9 cellular contexts compared by ENCODE assay signal in genomic region chr6:5302220-5302946, GRCh38. TPM values are rescaled to one million over a fixed set of nuclear protein-coding genes. Genes with fewer than 3 reads are reported as not detected.
DNase-seq lines count a peak whose midpoint lies in the region; ATAC-seq and TF ChIP-seq lines count a peak whose summit lies in the region.
"Had no signal": no experiment of that assay in that cellular context is flagged by ENCODE, and none has a peak within 500 bp of the region (broad histone marks: within the 10 kb centered on the region; RNA-seq: fewer than 3 reads in every experiment).

No MANE protein-coding gene starts in this region.

- H3K27me3 ChIP-seq in DOHH2 (ENCODE audit: control insufficient read depth, low read length) (peaks cover 10% of the 10 kb centered on the region), esophagus squamous epithelium (no peaks in the 10 kb centered on the region)

- peak; percentile 29 for DNase-seq in GM19240 (ENCODE audit: insufficient read length, low spot score)
- DNase-seq in activated naive CD4-positive, alpha-beta T cell treated with anti-CD3 and anti-CD28 coated beads, Interleukin-2, amount 10 ng/mL, durations not matched to agents 7 days and 5 days: peak; percentile 22
- peak; percentile 39 to 64 for DNase-seq in stimulated activated CD8-positive, alpha-beta memory T cell treated with anti-CD3 and anti-CD28 coated beads, Interleukin-7, amount 100 ng/mL, for 48 hours (ENCODE audit: extremely low read depth in 1 of 2, low read depth in 1 of 2)
- no peak for DNase-seq in NCI-H1694 (lab: John Stamatoyannopoulos, UW)
- DNase-seq in esophagus squamous epithelium (lab: John Stamatoyannopoulos, UW): no peak
- no peak for DNase-seq in NCI-H128 (lab: John Stamatoyannopoulos, UW; ENCODE audit: unreplicated experiment)

- peak overlapping the region; percentile 32 for H3K4me2 ChIP-seq in DOHH2 (ENCODE audit: low read length)

- peak; percentile 89 for ATAC-seq in HG03159 (IDR thresholded peaks at IDR 0.05; ENCODE audit: unreplicated experiment)

- CTCF ChIA-PET in activated naive CD4-positive, alpha-beta T cell treated with anti-CD3 and anti-CD28 coated beads, Interleukin-2, amount 10 ng/mL, durations not matched to agents 7 days and 5 days (lab: Charles Lee): interaction anchor here (0.7 to 6.3 kb wide), 21 partner anchors 8 to 159 kb away, joined by 3 to 67 read pairs (median 7); partner anchors contain the start of genes FARS2 and LYRM4

- H3K9me3 Mint-ChIP-seq in activated naive CD4-positive, alpha-beta T cell treated with anti-CD3 and anti-CD28 coated beads, Interleukin-2, amount 10 ng/mL, durations not matched to agents 7 days and 5 days: no peaks in the 10 kb centered on the region

- H3K36me3 Mint-ChIP-seq in activated naive CD4-positive, alpha-beta T cell treated with anti-CD3 and anti-CD28 coated beads, Interleukin-2, amount 10 ng/mL, durations not matched to agents 7 days and 5 days: no peaks in the 10 kb centered on the region

- H3F3A ChIP-seq in DOHH2 (ENCODE audit: control insufficient read depth, insufficient read depth): no peaks in the 10 kb centered on the region

- no peaks in the 10 kb centered on the region for H3K9me2 ChIP-seq in DOHH2 (replicated peaks; ENCODE audit: control insufficient read depth, low read length)

- no peaks in the 10 kb centered on the region for H3K27me3 Mint-ChIP-seq in activated naive CD4-positive, alpha-beta T cell treated with anti-CD3 and anti-CD28 coated beads, Interleukin-2, amount 10 ng/mL, durations not matched to agents 7 days and 5 days

- H4K20me1 ChIP-seq in DOHH2 (ENCODE audit: control insufficient read depth, insufficient read depth, low read depth, low read length): peaks cover 4% of the 10 kb centered on the region; the same call in 1 of the 2 replicates

- intact Hi-C loops in esophagus squamous epithelium (cut with DNase I): loop anchor here (10.0 kb wide), 1 partner anchor 158 kb away; no protein-coding TSS in a partner anchor

- H3K4me1 Mint-ChIP-seq in activated naive CD4-positive, alpha-beta T cell treated with anti-CD3 and anti-CD28 coated beads, Interleukin-2, amount 10 ng/mL, durations not matched to agents 7 days and 5 days: peaks cover 19% of the 10 kb centered on the region

- H3K27ac Mint-ChIP-seq in activated naive CD4-positive, alpha-beta T cell treated with anti-CD3 and anti-CD28 coated beads, Interleukin-2, amount 10 ng/mL, durations not matched to agents 7 days and 5 days: peak overlapping the region; percentile 17

- 69 to 83% methylated on average over 8 to 10 of the region's 10 CpGs for WGBS in esophagus squamous epithelium, 2 donors

- H3K27ac ChIP-seq in DOHH2 (ENCODE audit: low read depth, low read length): no peak overlapping the region
- no peak overlapping the region for H3K27ac ChIP-seq in esophagus squamous epithelium

- no peak overlapping the region for H3K4me3 Mint-ChIP-seq in activated naive CD4-positive, alpha-beta T cell treated with anti-CD3 and anti-CD28 coated beads, Interleukin-2, amount 10 ng/mL, durations not matched to agents 7 days and 5 days

- TF ChIP-seq CTCF in DOHH2 (IDR thresholded peaks at IDR 0.05; ENCODE audit: low read depth, low read length, poor library complexity, severe bottlenecking) (no peak), esophagus squamous epithelium (IDR thresholded peaks at IDR 0.05) (no peak)

- no peaks in the 10 kb centered on the region for H3K36me3 ChIP-seq in DOHH2 (ENCODE audit: control insufficient read depth, low read length)
- no peaks in the 10 kb centered on the region for H3K36me3 ChIP-seq in esophagus squamous epithelium

- H3K9me3 ChIP-seq in DOHH2 (ENCODE audit: control insufficient read depth, insufficient read depth, low read length) (no peaks in the 10 kb centered on the region), esophagus squamous epithelium (no peaks in the 10 kb centered on the region)

- H3K4me3 ChIP-seq in DOHH2 (ENCODE audit: low read length): no peak overlapping the region; the same call in 1 of the 2 replicates
- H3K4me3 ChIP-seq in esophagus squamous epithelium: no peak overlapping the region
- H3K4me3 ChIP-seq: skin epidermis had no signal

- peaks cover 32% of the 10 kb centered on the region for H3K79me2 ChIP-seq in DOHH2 (ENCODE audit: control insufficient read depth, low read length)

- H3K4me1 ChIP-seq in DOHH2 (ENCODE audit: control insufficient read depth, low read length) (peaks cover 18% of the 10 kb centered on the region), esophagus squamous epithelium (peaks cover 0 to 16% (median 3%) of the 10 kb centered on the region in 3 donors)

- TF ChIP-seq POLR2A in esophagus squamous epithelium (IDR thresholded peaks at IDR 0.05): no peak

RNA-seq across cellular contexts. Expression of gene FARS2, which starts 41.1 kb away (rescaled TPM):
- total RNA-seq in esophagus squamous epithelium: 10 to 100 TPM in 3 of 4 donors, 1 to 10 TPM in 1; 8.3 to 18.5 (median 13.0) TPM

RNA-seq across cellular contexts. Expression of gene LYRM4, which starts 41.6 kb away (rescaled TPM):
- total RNA-seq in esophagus squamous epithelium: 10 to 100 TPM in 3 of 4 donors, 1 to 10 TPM in 1; 9.2 to 28.2 (median 14.2) TPM

Comparison
In these comparisons a context has a peak if more than half of its experiments do, and no peak if none do; other contexts are left out.
1. DNase-seq: peak in GM19240 (single experiment), activated naive CD4-positive, alpha-beta T cell treated with anti-CD3 and anti-CD28 coated beads, Interleukin-2, amount 10 ng/mL, durations not matched to agents 7 days and 5 days (single experiment) and stimulated activated CD8-positive, alpha-beta memory T cell treated with anti-CD3 and anti-CD28 coated beads, Interleukin-7, amount 100 ng/mL, for 48 hours (2 of 2); none in NCI-H1694 (single experiment), esophagus squamous epithelium (single experiment) and NCI-H128 (single experiment).